ENCODE assay signal across 30 cellular contexts in genomic region chr12:62414180-62414579, GRCh38.
"Had no signal": no experiment of that assay in that cellular context is flagged by ENCODE, and none has a peak within 500 bp of the region (broad histone marks: within the 10 kb centered on the region; RNA-seq: fewer than 3 reads in every experiment).

No MANE protein-coding gene starts in this region.

- H3K27ac ChIP-seq: neutrophil, pancreas, psoas muscle, skin epidermis, spleen, suprapubic skin, testis, tibial artery, transverse colon, upper lobe of right lung, uterus had no signal

- H3K36me3 Mint-ChIP-seq: type B pancreatic cell had no signal

- H3K27ac Mint-ChIP-seq: nephron progenitor cell; stimulated activated memory B cell treated with anti-CD40 and anti-IgM and Interleukin-4, amounts not matched to agents 10 μg/mL and 1 μg/mL and 100 μg/mL, for 72 hours; stimulated activated naive CD8-positive, alpha-beta T cell treated with anti-CD3 and anti-CD28 coated beads, Interleukin-15, amount 100 ng/mL, for 72 hours; type B pancreatic cell had no signal

- ATAC-seq: naive thymus-derived CD8-positive, alpha-beta T cell; natural killer cell treated with Interleukin-12 subunit alpha and Interleukin-12 subunit beta and Interleukin-15 and Interleukin-18, amount 100 ng/mL, for 72 hours; pancreas; psoas muscle; right cardiac atrium; sciatic nerve; stimulated activated memory B cell treated with anti-CD40 and anti-IgM and Interleukin-4, amounts not matched to agents 10 μg/mL and 1 μg/mL and 100 μg/mL, for 72 hours; stimulated activated naive CD8-positive, alpha-beta T cell treated with anti-CD3 and anti-CD28 coated beads, Interleukin-15, amount 100 ng/mL, for 72 hours; stimulated activated naive CD8-positive, alpha-beta T cell treated with anti-CD3 and anti-CD28 coated beads, Interleukin-15, Interleukin-2, amounts not matched to agents 100 U/mL and 50 U/mL, for 24 hours; upper lobe of right lung had no signal

- H3K27me3 Mint-ChIP-seq: naive thymus-derived CD8-positive, alpha-beta T cell; stimulated activated memory B cell treated with anti-CD40 and anti-IgM and Interleukin-4, amounts not matched to agents 10 μg/mL and 1 μg/mL and 100 μg/mL, for 72 hours; stimulated activated naive CD8-positive, alpha-beta T cell treated with anti-CD3 and anti-CD28 coated beads, Interleukin-15, amount 100 ng/mL, for 72 hours; type B pancreatic cell had no signal

- H3K4me3 Mint-ChIP-seq: naive thymus-derived CD8-positive, alpha-beta T cell; natural killer cell treated with Interleukin-12 subunit alpha and Interleukin-12 subunit beta and Interleukin-15 and Interleukin-18, amount 100 ng/mL, for 72 hours; nephron progenitor cell; neural crest cell; stimulated activated memory B cell treated with anti-CD40 and anti-IgM and Interleukin-4, amounts not matched to agents 10 μg/mL and 1 μg/mL and 100 μg/mL, for 72 hours; stimulated activated naive CD8-positive, alpha-beta T cell treated with anti-CD3 and anti-CD28 coated beads, Interleukin-15, amount 100 ng/mL, for 72 hours; type B pancreatic cell had no signal

- H3K36me3 ChIP-seq: pancreas, suprapubic skin, tibial artery, transverse colon, upper lobe of right lung, uterus had no signal

- H3K9me3 ChIP-seq: neutrophil, pancreas, psoas muscle, suprapubic skin, testis, tibial artery, transverse colon, upper lobe of right lung, uterus had no signal

- H3K4me1 Mint-ChIP-seq: nephron progenitor cell; neural crest cell; stimulated activated memory B cell treated with anti-CD40 and anti-IgM and Interleukin-4, amounts not matched to agents 10 μg/mL and 1 μg/mL and 100 μg/mL, for 72 hours had no signal

- H3K9me3 Mint-ChIP-seq: nephron progenitor cell, neural crest cell, type B pancreatic cell had no signal

- H3K4me3 ChIP-seq: pancreas, psoas muscle, skin epidermis, smooth muscle cell, spleen, suprapubic skin, testis, tibial artery, transverse colon, upper lobe of right lung, uterus had no signal

- H3K4me1 ChIP-seq: pancreas, psoas muscle, spleen, suprapubic skin, testis, transverse colon, upper lobe of right lung, uterus had no signal

- DNase-seq: naive thymus-derived CD8-positive, alpha-beta T cell; nephron progenitor cell; nucleus accumbens; pancreas; psoas muscle; right cardiac atrium; spleen; stimulated activated CD4-positive, alpha-beta T cell treated with anti-CD3 and anti-CD28 coated beads, Interleukin-12 subunit alpha, Interleukin-12 subunit beta, amount 100 ng/mL, for 4 hours; stimulated activated CD4-positive, alpha-beta T cell treated with anti-CD3 and anti-CD28 coated beads, Interleukin-1b, Interleukin-23, amount 100 ng/mL, for 48 hours; stimulated activated CD4-positive, alpha-beta T cell treated with anti-CD3 and anti-CD28 coated beads, Interleukin-4, amount 100 ng/mL, for 1 hour; stimulated activated CD4-positive, alpha-beta T cell treated with anti-CD3 and anti-CD28 coated beads, Interleukin-4, amount 100 ng/mL, for 4 hours; stimulated activated CD8-positive, alpha-beta memory T cell treated with anti-CD3 and anti-CD28 coated beads, Interleukin-4, amount 100 ng/mL, for 48 hours; stimulated activated naive CD4-positive, alpha-beta T cell; stimulated activated naive CD8-positive, alpha-beta T cell treated with anti-CD3 and anti-CD28 coated beads, Interleukin-15, amount 100 ng/mL, for 72 hours; stimulated activated naive CD8-positive, alpha-beta T cell treated with anti-CD3 and anti-CD28 coated beads, Interleukin-15, Interleukin-2, amounts not matched to agents 100 U/mL and 50 U/mL, for 24 hours; substantia nigra; testis; tibial artery; transverse colon; upper lobe of right lung; uterus had no signal

- H3K27me3 ChIP-seq: neutrophil, pancreas, spleen, suprapubic skin, testis, tibial artery, transverse colon, upper lobe of right lung, uterus had no signal
